ENCODE assay signal across 9 cellular contexts in the genomic region with DNA sequence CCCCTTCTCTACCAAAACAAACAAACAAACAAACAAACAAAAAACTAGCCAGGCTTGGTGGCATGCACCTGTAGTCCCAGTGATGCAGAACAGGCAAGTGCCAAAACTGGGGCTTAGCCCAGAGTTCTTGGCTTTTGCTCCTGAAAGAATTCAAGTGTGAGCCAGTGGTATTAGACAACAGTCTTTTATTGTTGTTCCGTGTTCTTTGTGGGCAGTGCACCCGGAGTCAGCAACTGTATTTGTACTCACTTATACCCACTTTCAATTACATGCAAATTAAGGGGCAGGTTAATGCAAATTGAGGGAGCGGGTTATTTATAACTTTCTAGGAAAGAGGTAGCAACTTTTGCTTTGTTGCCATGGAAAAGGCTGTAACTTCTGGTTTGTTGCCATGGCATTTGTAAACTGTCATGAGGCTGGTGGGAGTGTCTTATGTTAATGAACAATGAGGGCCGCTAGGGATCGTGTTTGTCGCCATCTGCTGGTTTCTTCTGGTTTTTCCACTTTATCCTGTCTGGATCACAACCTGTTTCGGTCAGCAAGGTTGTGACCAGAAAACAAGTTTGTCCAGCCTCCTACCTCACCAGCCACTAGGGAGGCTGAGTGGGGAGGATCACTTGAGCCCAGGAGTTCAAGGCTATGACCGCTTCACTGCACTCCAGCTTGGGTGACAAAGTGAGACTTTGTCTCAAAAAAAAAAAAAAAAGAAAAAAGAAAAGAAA.
DNase-seq lines count a peak whose midpoint lies in the region; TF ChIP-seq lines count a peak whose summit lies in the region.
"Had no signal": no experiment of that assay in that cellular context is flagged by ENCODE, and none has a peak within 500 bp of the region (broad histone marks: within the 10 kb centered on the region; RNA-seq: fewer than 3 reads in every experiment).

No MANE protein-coding gene starts in this region.

- WGBS in trophoblast cell (ENCODE audit: extremely low coverage, insufficient coverage, insufficient read length): no CpG with 5 or more reads among the region's 8 CpGs

- DNase-seq in AG04449 (ENCODE audit: low read depth, low spot score): no peak
- no peak for DNase-seq in GM06990 (ENCODE audit: extremely low read depth, insufficient read length)
- peak; percentile 89 for DNase-seq in HFFc6
- peak; percentile 4 for DNase-seq in NCI-H2029 treated with DMSO at 0.1 percent for 48 hours (lab: John Stamatoyannopoulos, UW)
- peak; percentile 74 for DNase-seq in fibroblast of gingiva (ENCODE audit: low read depth)
- peak; percentile 86 to 95 for DNase-seq in trophoblast cell
- no peak for DNase-seq in middle frontal gyrus (ENCODE audit: extremely low spot score, low spot score)

- no peak overlapping the region for H3K23ac ChIP-seq in trophoblast cell (ENCODE audit: low read length)

- H3K27me3 ChIP-seq in GM06990 (replicated peaks; ENCODE audit: control insufficient read depth, insufficient read depth, low read length) (no peaks in the 10 kb centered on the region), trophoblast cell (ENCODE audit: insufficient read depth, low read length) (no peaks in the 10 kb centered on the region)

- H4K12ac ChIP-seq in trophoblast cell (ENCODE audit: low read depth, low read length): no peak overlapping the region

- H3K36me3 ChIP-seq in GM06990 (ENCODE audit: control insufficient read depth, insufficient read depth, low read length) (no peaks in the 10 kb centered on the region), trophoblast cell (ENCODE audit: control insufficient read depth in 1 of 2, insufficient read depth in 2 of 2, low read length in 2 of 2) (no peaks in the 10 kb centered on the region)

- no peak overlapping the region for H2AK5ac ChIP-seq in trophoblast cell (ENCODE audit: low read length)

- H2BK12ac ChIP-seq in trophoblast cell (ENCODE audit: low read length): no peak overlapping the region

- H3K18ac ChIP-seq in trophoblast cell (ENCODE audit: low read length): no peak overlapping the region

- no peak overlapping the region for H3K4me3 Mint-ChIP-seq in HFFc6

- no peak overlapping the region for H3K4ac ChIP-seq in trophoblast cell (ENCODE audit: low read depth, low read length)

- no peak overlapping the region for H2BK120ac ChIP-seq in trophoblast cell (ENCODE audit: insufficient read depth, low read length, poor library complexity)

- no peak overlapping the region for H3K14ac ChIP-seq in trophoblast cell (ENCODE audit: low read length)

- H2BK5ac ChIP-seq in trophoblast cell (ENCODE audit: low read depth, low read length, poor library complexity): no peak overlapping the region

- no peak overlapping the region for H4K91ac ChIP-seq in trophoblast cell (ENCODE audit: low read depth, low read length)

- peaks cover 19% of the 10 kb centered on the region for H3K4me1 Mint-ChIP-seq in HFFc6 (ENCODE audit: low read depth)

- H4K8ac ChIP-seq in trophoblast cell (ENCODE audit: low read depth, low read length): no peak overlapping the region

- no peaks in the 10 kb centered on the region for H3K79me2 ChIP-seq in trophoblast cell (ENCODE audit: control insufficient read depth, insufficient read depth, low read length, poor library complexity)

- no peak overlapping the region for H2AFZ ChIP-seq in trophoblast cell (ENCODE audit: insufficient read depth, low read length, poor library complexity)

- peak overlapping the region; percentile 68 for H3K27ac Mint-ChIP-seq in HFFc6

- CTCF ChIA-PET in AG04449 (lab: Yijun Ruan, JAX): interaction anchor here (1.4 to 6.4 kb wide), 3 partner anchors 28 to 33 kb away, joined by 3 to 51 read pairs (median 8); no protein-coding TSS in a partner anchor

- no peak overlapping the region for H3K9ac ChIP-seq in trophoblast cell (ENCODE audit: low read length)

- no peaks in the 10 kb centered on the region for H3K9me3 Mint-ChIP-seq in HFFc6

- no peak overlapping the region for H3K4me2 ChIP-seq in trophoblast cell (ENCODE audit: low read length)

- no peaks in the 10 kb centered on the region for H3K79me1 ChIP-seq in trophoblast cell (ENCODE audit: low read length)

- H3K4me3 ChIP-seq in AG04449 (ENCODE audit: low read depth, low read length): no peak overlapping the region
- H3K4me3 ChIP-seq in GM06990 (replicated peaks; ENCODE audit: low read depth, low read length): no peak overlapping the region
- no peak overlapping the region for H3K4me3 ChIP-seq in trophoblast cell (ENCODE audit: low read depth, low read length)
- H3K4me3 ChIP-seq: skin epidermis had no signal

- H3K27ac ChIP-seq in VCaP (no peak overlapping the region), trophoblast cell (ENCODE audit: low read depth, low read length) (no peak overlapping the region)
- H3K27ac ChIP-seq: skin epidermis had no signal

- POLR2A ChIA-PET in AG04449 (lab: Yijun Ruan, JAX): no interaction called here

- H3K36me3 Mint-ChIP-seq in HFFc6 (ENCODE audit: low read depth): no peaks in the 10 kb centered on the region

- no peaks in the 10 kb centered on the region for H3K27me3 Mint-ChIP-seq in HFFc6 (ENCODE audit: insufficient read depth)

- no peaks in the 10 kb centered on the region for H3K9me3 ChIP-seq in trophoblast cell (ENCODE audit: insufficient read depth, low read depth, low read length)

- TF ChIP-seq CTCF in AG04449 (IDR thresholded peaks at IDR 0.05; ENCODE audit: insufficient read depth, low read length, missing control alignments): peak; percentile 41
- TF ChIP-seq CTCF in GM06990 (IDR thresholded peaks at IDR 0.05; ENCODE audit: insufficient read depth, low read length, poor library complexity, severe bottlenecking): peak; percentile 48
- peak; percentile 81 for TF ChIP-seq CTCF in HFFc6 (IDR thresholded peaks at IDR 0.05)
- peak; percentile 53 for TF ChIP-seq CTCF in VCaP (conservative IDR thresholded peaks at IDR 0.05)

- no peaks in the 10 kb centered on the region for H3K4me1 ChIP-seq in trophoblast cell (ENCODE audit: control insufficient read depth in 1 of 2, insufficient read depth in 2 of 2, low read length in 2 of 2)

Comparison
In these comparisons a context has a peak if more than half of its experiments do, and no peak if none do; other contexts are left out.
1. DNase-seq: peak in HFFc6 (single experiment), NCI-H2029 treated with DMSO at 0.1 percent for 48 hours (single experiment), fibroblast of gingiva (single experiment) and trophoblast cell (2 of 2); none in AG04449 (single experiment), GM06990 (single experiment) and middle frontal gyrus (single experiment).
2. Peak in every context shown above with its lines, with median percentiles within 50 percentile points of each other: CTCF ChIP-seq.